Comparison of ENCODE assay signal across 18 cellular contexts in the genomic region with DNA sequence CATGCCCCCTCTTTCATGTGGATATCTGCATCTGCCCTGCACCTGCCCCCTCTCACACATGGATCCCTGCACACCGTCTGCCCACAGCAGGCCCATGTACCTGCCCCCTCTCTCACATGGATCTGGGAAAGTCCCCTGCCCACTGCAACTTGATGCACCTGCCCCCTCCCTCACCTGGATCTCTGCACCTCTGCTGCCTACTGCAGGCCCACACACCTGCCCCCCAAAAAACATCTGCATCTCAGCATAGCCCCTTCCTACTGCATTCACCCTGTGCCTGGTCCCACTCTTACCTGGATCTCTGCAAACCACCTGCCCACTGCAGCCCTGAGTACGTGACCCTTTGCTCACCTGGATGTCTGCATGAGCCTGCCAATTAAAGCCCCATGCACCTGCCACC.
"Had no signal": no experiment of that assay in that cellular context is flagged by ENCODE, and none has a peak within 500 bp of the region (broad histone marks: within the 10 kb centered on the region; RNA-seq: fewer than 3 reads in every experiment).

No MANE protein-coding gene starts in this region.

- ATAC-seq: activated naive CD8-positive, alpha-beta T cell treated with anti-CD3 and anti-CD28 coated beads, Interleukin-2, amount 50 U/mL, for 24 hours; effector memory CD8-positive, alpha-beta T cell; left cardiac atrium; lower lobe of right lung had no signal

- H3K4me1 ChIP-seq: lower lobe of right lung, sigmoid colon, spleen had no signal

- H3K27ac ChIP-seq: epithelial cell of prostate, lower lobe of right lung, ovary, sigmoid colon, spleen, thoracic aorta had no signal

- H3K27me3 ChIP-seq: ovary had no signal

- H3K4me3 ChIP-seq: lower lobe of right lung, ovary, sigmoid colon, spleen, thoracic aorta had no signal

- H3K36me3 ChIP-seq: lower lobe of right lung, ovary, sigmoid colon, spleen, thoracic aorta had no signal

- DNase-seq: activated CD4-positive, CD25-positive, alpha-beta regulatory T cell treated with anti-CD3 and anti-CD28 coated beads, Interleukin-2, amount 50 U/mL, for 72 hours; activated naive CD4-positive, alpha-beta T cell treated with anti-CD3 and anti-CD28 coated beads for 36 hours; activated naive CD8-positive, alpha-beta T cell treated with anti-CD3 and anti-CD28 coated beads, Interleukin-2, amount 50 U/mL, for 24 hours; activated T-cell treated with anti-CD3 and anti-CD28 coated beads, Interleukin-2, amount 50 U/mL, for 1 hour; aorta; dermis blood vessel endothelial cell; effector memory CD8-positive, alpha-beta T cell; foreskin melanocyte; left cardiac atrium; lower lobe of right lung; nephron progenitor cell; ovary; sigmoid colon; stimulated activated CD4-positive, alpha-beta T cell treated with anti-CD3 and anti-CD28 coated beads, Interleukin-1b, Interleukin-23, amount 100 ng/mL, for 48 hours; T1000 had no signal

- H3K9me3 ChIP-seq: lower lobe of right lung, ovary, sigmoid colon, thoracic aorta had no signal
